Comparison of ENCODE assay signal across 8 cellular contexts in genomic region chr2:189762229-189762550, GRCh38. TPM values are rescaled to one million over a fixed set of nuclear protein-coding genes. Genes with fewer than 3 reads are reported as not detected.
A peak's percentile ranks its signal among the peaks of the same experiment; 100 is the strongest.
DNase-seq lines count a peak whose midpoint lies in the region; ATAC-seq, FAIRE-seq and TF ChIP-seq lines count a peak whose summit lies in the region.

No MANE protein-coding gene starts in this region.

- H3K9me3 Mint-ChIP-seq in IgD-negative memory B cell, result no peaks in the 10 kb centered on the region
- H3K9me3 Mint-ChIP-seq in chondrocyte (ENCODE audit: low read depth), result no peaks in the 10 kb centered on the region

- no peak; a peak in 1 of 6 replicates for ATAC-seq in A549

- no peaks in the 10 kb centered on the region for H3K27me3 ChIP-seq in muscle layer of colon (ENCODE audit: control insufficient read depth in 1 of 2, insufficient read depth in 2 of 2, low read length in 2 of 2)

- H3K27me3 Mint-ChIP-seq in IgD-negative memory B cell, result no peaks in the 10 kb centered on the region
- no peaks in the 10 kb centered on the region for H3K27me3 Mint-ChIP-seq in chondrocyte (ENCODE audit: low read depth)

- H3K27ac Mint-ChIP-seq in IgD-negative memory B cell (peak overlapping the region; percentile 95 to 99 (median 97)), chondrocyte (ENCODE audit: unreplicated experiment) (peak overlapping the region; percentile 91)

- H3K4me1 ChIP-seq in A549, result peaks cover 13% of the 10 kb centered on the region
- H3K4me1 ChIP-seq in muscle layer of colon (ENCODE audit: insufficient read depth, low read length), result peaks cover 12% of the 10 kb centered on the region

- H3K4me3 Mint-ChIP-seq in IgD-negative memory B cell (peak overlapping the region; percentile 91 to 98 (median 98)), chondrocyte (ENCODE audit: unreplicated experiment) (peak overlapping the region; percentile 91)

- TF ChIP-seq CTCF in A549 (IDR thresholded peaks at IDR 0.05) (no peak), chondrocyte (IDR thresholded peaks at IDR 0.05) (no peak)

- TF ChIP-seq RAD21 in A549 (conservative IDR thresholded peaks at IDR 0.05 in 1 of 2, IDR thresholded peaks at IDR 0.05 in 1 of 2), result no peak

- no peak for DNase-seq in A549 (ENCODE audit: low read depth in 1 of 2, low spot score in 1 of 2)
- no peak for DNase-seq in chondrocyte (ENCODE audit: low spot score)
- DNase-seq in activated CD4-positive, CD25-positive, alpha-beta regulatory T cell (lab: John Stamatoyannopoulos, UW), result no peak
- DNase-seq in NK-92 treated with Interleukin-12 subunit alpha and Interleukin-12 subunit beta, amount 100 ng/mL, for 24 hours (lab: John Stamatoyannopoulos, UW), result no peak
- no peak for DNase-seq in posterior vena cava (ENCODE audit: low spot score)
- no peak for DNase-seq in iPS-NIHi11 (ENCODE audit: low spot score)

- H3K27ac ChIP-seq in A549 (peak overlapping the region; percentile 94 to 98), muscle layer of colon (ENCODE audit: low read depth, low read length) (peak overlapping the region; percentile 84)

- POLR2A ChIA-PET in A549 (lab: Yijun Ruan, JAX), result interaction anchor here (0.9 to 1.5 kb wide), 8 partner anchors 9 to 418 kb away, joined by 3 to 10 read pairs (median 4); partner anchors contain the start of genes ORMDL1, PMS1 and SLC40A1

- 2% methylated on average over 7 of the region's 7 CpGs for WGBS in A549 (ENCODE audit: missing lambda C conversion rate)

- peaks cover 7 to 9% (median 8%) of the 10 kb centered on the region in 3 donors for H3K4me1 Mint-ChIP-seq in IgD-negative memory B cell
- H3K4me1 Mint-ChIP-seq in chondrocyte (ENCODE audit: low read depth), result peaks cover 16% of the 10 kb centered on the region

- H3K9me3 ChIP-seq in A549 (no peaks in the 10 kb centered on the region), muscle layer of colon (ENCODE audit: low read length) (no peaks in the 10 kb centered on the region)

- TF ChIP-seq EP300 in A549 (IDR thresholded peaks at IDR 0.05), result no peak

- H3K4me2 ChIP-seq in A549, result peak overlapping the region; percentile 90

- H3K36me3 ChIP-seq in muscle layer of colon (ENCODE audit: insufficient read depth, low read length), result no peaks in the 10 kb centered on the region

- peak overlapping the region; percentile 95 for H3K4me3 ChIP-seq in A549
- peak overlapping the region; percentile 63 to 68 for H3K4me3 ChIP-seq in muscle layer of colon (ENCODE audit: low read depth in 1 of 2, low read length in 2 of 2)

- H3K36me3 Mint-ChIP-seq in IgD-negative memory B cell (peaks cover 2% of the 10 kb centered on the region), chondrocyte (ENCODE audit: low read depth) (peaks cover 6% of the 10 kb centered on the region)

- CTCF ChIA-PET in A549 (lab: Yijun Ruan, JAX), result interaction anchor here (0.7 to 6.5 kb wide), 19 partner anchors 10 to 369 kb away, joined by 3 to 40 read pairs (median 4); partner anchors contain the start of genes ANKAR, ORMDL1 and PMS1

- TF ChIP-seq POLR2A in A549 (IDR thresholded peaks at IDR 0.05; ENCODE audit: low read length), result no peak

- H3K9ac ChIP-seq in muscle layer of colon (ENCODE audit: low read length), result peak overlapping the region; percentile 51

- no peak for FAIRE-seq in A549 (lab: Jason Lieb, UNC)

- intact Hi-C loops in posterior vena cava (cut with DNase I), result no loop called here

TF ChIP-seq in A549, 52 proteins besides CTCF, POLR2A, EP300 and RAD21:
- TF ChIP-seq HOXB13 (CRISPR knock-in tag; IDR thresholded peaks at IDR 0.05; ENCODE audit: low read depth), result no peak
- TF ChIP-seq, protein P1, sequence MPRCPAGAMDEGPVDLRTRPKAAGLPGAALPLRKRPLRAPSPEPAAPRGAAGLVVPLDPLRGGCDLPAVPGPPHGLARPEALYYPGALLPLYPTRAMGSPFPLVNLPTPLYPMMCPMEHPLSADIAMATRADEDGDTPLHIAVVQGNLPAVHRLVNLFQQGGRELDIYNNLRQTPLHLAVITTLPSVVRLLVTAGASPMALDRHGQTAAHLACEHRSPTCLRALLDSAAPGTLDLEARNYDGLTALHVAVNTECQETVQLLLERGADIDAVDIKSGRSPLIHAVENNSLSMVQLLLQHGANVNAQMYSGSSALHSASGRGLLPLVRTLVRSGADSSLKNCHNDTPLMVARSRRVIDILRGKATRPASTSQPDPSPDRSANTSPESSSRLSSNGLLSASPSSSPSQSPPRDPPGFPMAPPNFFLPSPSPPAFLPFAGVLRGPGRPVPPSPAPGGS (IDR thresholded peaks at IDR 0.05), result no peak
- no peak for TF ChIP-seq JUNB (IDR thresholded peaks at IDR 0.05)
- TF ChIP-seq MYC (IDR thresholded peaks at IDR 0.05; ENCODE audit: borderline replicate concordance, low read length), result no peak
- no peak for TF ChIP-seq RARB (CRISPR knock-in tag; IDR thresholded peaks at IDR 0.05)
- 0 out of 2 replicates have a peak, but pooled peaks have one; percentile 24 for TF ChIP-seq FOSB (CRISPR knock-in tag; IDR thresholded peaks at IDR 0.05)

RNA-seq across cellular contexts. Expression of gene OSGEPL1, which starts 0.4 kb away (rescaled TPM):
- polyA plus RNA-seq in A549 (2011; rRNA removed) (13.3 and 14.4 TPM in 2 replicates), A549 (2017; fragmentation: RNase III; extraction: RNeasy Plus Mini Kit Qiagen cat#74134 plus additional on column Dnase treatment) (8.2 to 9.0 TPM (median 8.6 TPM) in 3 replicates), IgD-negative memory B cell (9.3 TPM)
- 3.9 and 4.4 TPM in 2 replicates for polyA plus RNA-seq in A549 (2012; cell fraction: cytosol; rRNA removed)
- 2.7 and 4.0 TPM in 2 replicates for polyA plus RNA-seq in A549 (2012; cell fraction: nucleus; rRNA removed)
- polyA minus RNA-seq in A549 (2011; rRNA and poly(A)+ RNA removed), result 10.3 and 11.1 TPM in 2 replicates
- total RNA-seq in chondrocyte (5.1 to 10.5 TPM (median 6.4 TPM) in 3 replicates), posterior vena cava (1 to 10 TPM; 4.4 to 5.6 TPM)

RNA-seq across cellular contexts. Expression of gene ORMDL1, which starts 21.9 kb away (rescaled TPM):
- polyA plus RNA-seq in A549 (2011; rRNA removed) (100 and 106 TPM in 2 replicates), A549 (2017; fragmentation: RNase III; extraction: RNeasy Plus Mini Kit Qiagen cat#74134 plus additional on column Dnase treatment) (50.3 to 53.1 TPM (median 51.5 TPM) in 3 replicates), IgD-negative memory B cell (72.7 TPM)
- 26.2 and 28.7 TPM in 2 replicates for polyA plus RNA-seq in A549 (2012; cell fraction: cytosol; rRNA removed)
- polyA plus RNA-seq in A549 (2012; cell fraction: nucleus; rRNA removed), result 35.2 and 53.2 TPM in 2 replicates
- 17.7 and 19.8 TPM in 2 replicates for polyA minus RNA-seq in A549 (2011; rRNA and poly(A)+ RNA removed)
- total RNA-seq in chondrocyte (50.8 to 61.7 TPM (median 50.9 TPM) in 3 replicates), posterior vena cava (10 to 100 TPM; 42.0 to 47.3 TPM)

RNA-seq across cellular contexts. Expression of gene PMS1, which starts 22.1 kb away (rescaled TPM):
- polyA plus RNA-seq in A549 (2011; rRNA removed), result 21.2 and 28.9 TPM in 2 replicates
- 7.1 and 7.3 TPM in 2 replicates for polyA plus RNA-seq in A549 (2012; cell fraction: cytosol; rRNA removed)
- polyA plus RNA-seq in A549 (2012; cell fraction: nucleus; rRNA removed), result 7.3 and 8.1 TPM in 2 replicates
- 15.3 to 16.1 TPM (median 15.9 TPM) in 3 replicates for polyA plus RNA-seq in A549 (2017; fragmentation: RNase III; extraction: RNeasy Plus Mini Kit Qiagen cat#74134 plus additional on column Dnase treatment)
- polyA minus RNA-seq in A549 (2011; rRNA and poly(A)+ RNA removed), result 21.0 and 24.8 TPM in 2 replicates
- 20.1 TPM for polyA plus RNA-seq in IgD-negative memory B cell
- 23.9 to 37.1 TPM (median 25.1 TPM) in 3 replicates for total RNA-seq in chondrocyte
- total RNA-seq in posterior vena cava, result 10 to 100 TPM; 20.1 to 25.2 TPM
